ENCODE assay signal across 1 cellular context in the genomic region with DNA sequence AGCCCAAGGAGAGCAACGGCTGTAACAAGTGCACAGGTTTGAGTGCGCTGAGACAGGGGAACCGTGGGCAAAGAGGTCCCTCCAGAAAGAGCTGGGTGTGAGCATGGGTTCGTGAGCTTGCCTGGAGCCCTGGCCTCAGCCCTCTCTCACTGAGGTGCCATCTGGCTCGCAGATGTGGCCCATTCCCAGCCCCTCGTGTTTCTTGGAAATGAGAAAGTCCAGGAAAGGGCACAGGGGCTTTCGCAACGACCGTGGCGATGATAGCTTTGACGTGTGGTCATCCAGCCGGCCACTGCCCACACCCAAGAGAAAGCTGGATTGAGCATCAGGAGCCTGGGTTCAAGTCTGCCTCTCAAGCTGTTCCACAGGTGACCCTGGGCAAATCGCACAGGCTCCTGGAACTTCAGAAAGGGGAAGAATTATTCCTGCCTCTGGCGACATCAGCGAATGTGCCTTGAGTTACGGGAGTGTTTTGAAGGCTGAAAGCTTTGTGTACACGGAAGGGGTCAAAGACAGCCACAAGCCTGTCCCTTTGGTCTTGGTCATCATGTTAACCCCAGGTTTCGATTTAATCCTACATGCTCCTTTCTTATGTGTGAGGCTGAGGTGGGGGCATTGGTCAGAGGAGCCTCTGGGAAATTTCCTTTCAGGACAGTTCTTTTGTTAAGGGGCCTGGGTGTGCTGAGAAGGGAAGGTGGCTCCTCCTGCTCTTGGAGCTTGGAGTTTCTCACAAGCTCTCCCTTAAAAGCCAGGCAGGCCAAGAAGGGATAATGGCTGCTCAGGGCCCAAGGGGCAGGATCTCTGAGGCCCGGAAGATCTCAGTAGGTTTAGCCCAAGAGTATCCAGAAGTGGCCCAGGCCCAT.
TF ChIP-seq lines count a peak whose summit lies in the region.

No MANE protein-coding gene starts in this region.

TF ChIP-seq in H1, 55 proteins besides CTCF, POLR2A, EP300 and RAD21 (continued from another document):
- TF ChIP-seq, protein P1, sequence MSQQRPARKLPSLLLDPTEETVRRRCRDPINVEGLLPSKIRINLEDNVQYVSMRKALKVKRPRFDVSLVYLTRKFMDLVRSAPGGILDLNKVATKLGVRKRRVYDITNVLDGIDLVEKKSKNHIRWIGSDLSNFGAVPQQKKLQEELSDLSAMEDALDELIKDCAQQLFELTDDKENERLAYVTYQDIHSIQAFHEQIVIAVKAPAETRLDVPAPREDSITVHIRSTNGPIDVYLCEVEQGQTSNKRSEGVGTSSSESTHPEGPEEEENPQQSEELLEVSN (IDR thresholded peaks at IDR 0.05): no peak
- TF ChIP-seq NRF1 (IDR thresholded peaks at IDR 0.05; ENCODE audit: low read depth, low read length) (no peak), PHF8 (conservative IDR thresholded peaks at IDR 0.05; ENCODE audit: low read depth, low read length) (no peak), CTBP2 (IDR thresholded peaks at IDR 0.05; ENCODE audit: borderline replicate concordance, insufficient read depth, insufficient read length, low read length) (no peak), SIRT6 (IDR thresholded peaks at IDR 0.05; ENCODE audit: low read length) (no peak), KDM5A (IDR thresholded peaks at IDR 0.05; ENCODE audit: low read length) (no peak)
